In genomic region chr3:180070925-180071324, GRCh38 we compare ENCODE assay signal across 34 cellular contexts. TPM values are rescaled to one million over a fixed set of nuclear protein-coding genes. Genes with fewer than 3 reads are reported as not detected.
"Had no signal": no experiment of that assay in that cellular context is flagged by ENCODE, and none has a peak within 500 bp of the region (broad histone marks: within the 10 kb centered on the region; RNA-seq: fewer than 3 reads in every experiment).

No MANE protein-coding gene starts in this region.

- H3K27ac ChIP-seq: brain microvascular endothelial cell, VCaP had no signal

- H3K27me3 ChIP-seq: brain microvascular endothelial cell had no signal

- H3K9me3 ChIP-seq: MG63 had no signal

- FAIRE-seq: colon had no signal

- H3K36me3 ChIP-seq: brain microvascular endothelial cell, MG63 had no signal

- H3K4me3 ChIP-seq: MG63 had no signal

- ATAC-seq: activated CD8-positive, alpha-beta memory T cell treated with anti-CD3 and anti-CD28 coated beads, Interleukin-2, amount 10 ng/mL, durations not matched to agents 7 days and 5 days had no signal

- DNase-seq: activated CD4-positive, alpha-beta memory T cell treated with anti-CD3 and anti-CD28 coated beads, Interleukin-2, amount 10 ng/mL, durations not matched to agents 7 days and 5 days; activated CD4-positive, alpha-beta T cell treated with anti-CD3 and anti-CD28 coated beads for 1 hour; activated CD4-positive, alpha-beta T cell treated with anti-CD3 and anti-CD28 coated beads for 48 hours; activated CD4-positive, CD25-positive, alpha-beta regulatory T cell; activated CD8-positive, alpha-beta memory T cell treated with anti-CD3 and anti-CD28 coated beads for 24 hours; activated CD8-positive, alpha-beta memory T cell treated with anti-CD3 and anti-CD28 coated beads, Interleukin-2, amount 10 ng/mL, durations not matched to agents 7 days and 5 days; activated CD8-positive, alpha-beta memory T cell treated with anti-CD3 and anti-CD28 coated beads, Interleukin-2, amount 50 U/mL, for 48 hours; activated effector memory CD4-positive, alpha-beta T cell treated with Interleukin-2 at 50 U/mL for 16 hours; activated naive CD4-positive, alpha-beta T cell treated with anti-CD3 and anti-CD28 coated beads, Interleukin-2, amount 10 ng/mL, durations not matched to agents 7 days and 5 days; activated T-cell treated with anti-CD3 and anti-CD28 coated beads, Interleukin-2, amount 50 U/mL, for 48 hours; amniotic stem cell; aorta; brain microvascular endothelial cell; central memory CD4-positive, alpha-beta T cell; MG63; MV-4-11; NCI-H1092; NCI-H1417 treated with DMSO at 0.1 percent for 48 hours; NCI-H187 treated with DMSO at 0.1 percent for 48 hours; NCI-H2081; NCI-H2171 treated with DMSO at 0.1 percent for 48 hours; NCI-H2227 treated with DMSO at 0.1 percent for 48 hours; NCI-H446; NCI-H510A treated with DMSO at 0.1 percent for 48 hours; NCI-H526 treated with DMSO at 0.1 percent for 48 hours; NCI-H82; OCI-M1; Right ventricle myocardium superior; SW 1271; T-helper 1 cell; T-helper 2 cell; T-helper 9 cell had no signal

RNA-seq across cellular contexts. Expression of gene PEX5L, which starts 34.2 kb away (rescaled TPM):
- polyA plus RNA-seq: aorta had no signal
